Comparison of ENCODE assay signal across 9 cellular contexts in genomic region chr6:33290459-33290858, GRCh38. TPM values are rescaled to one million over a fixed set of nuclear protein-coding genes. Genes with fewer than 3 reads are reported as not detected.
A peak's percentile ranks its signal among the peaks of the same experiment; 100 is the strongest.
DNase-seq lines count a peak whose midpoint lies in the region; ATAC-seq and TF ChIP-seq lines count a peak whose summit lies in the region.
"Had no signal": no experiment of that assay in that cellular context is flagged by ENCODE, and none has a peak within 500 bp of the region (broad histone marks: within the 10 kb centered on the region; RNA-seq: fewer than 3 reads in every experiment).

No MANE protein-coding gene starts in this region.

- 0 out of 2 replicates have a peak, but pooled peaks have one; percentile 4 for TF ChIP-seq POLR2A in Raji (IDR thresholded peaks at IDR 0.05; ENCODE audit: insufficient read depth, low read depth, low read length)
- TF ChIP-seq POLR2A in esophagus muscularis mucosa (IDR thresholded peaks at IDR 0.05; ENCODE audit: low read depth): no peak

- H3K36me3 ChIP-seq in esophagus muscularis mucosa (peaks cover 36 to 74% (median 70%) of the 10 kb centered on the region in 4 donors), psoas muscle (ENCODE audit: insufficient read depth in 1 of 2, low read depth in 1 of 2) (peaks cover 3 to 78% of the 10 kb centered on the region in 2 donors)

- H3K27me3 ChIP-seq in esophagus muscularis mucosa (no peaks in the 10 kb centered on the region), psoas muscle (ENCODE audit: insufficient read depth in 3 of 3, low read length in 2 of 3) (no peaks in the 10 kb centered on the region)
- H3K27me3 ChIP-seq: thyroid gland had no signal

- TF ChIP-seq EP300 in esophagus muscularis mucosa (IDR thresholded peaks at IDR 0.05): no peak

- H3K4me3 ChIP-seq in GM12875 (ENCODE audit: low read depth, low read length) (peak overlapping the region; percentile 64), esophagus muscularis mucosa (peak overlapping the region in 3 of 4 donors; percentile 62 to 75 (median 75)), psoas muscle (peak overlapping the region; percentile 85)

- H3K27ac ChIP-seq in esophagus muscularis mucosa (replicated peaks in 1 of 4) (no peak overlapping the region), psoas muscle (peak overlapping the region; percentile 77)

- H3K4me1 ChIP-seq in esophagus muscularis mucosa: peaks cover 20 to 43% (median 29%) of the 10 kb centered on the region in 4 donors
- H3K4me1 ChIP-seq in psoas muscle: peaks cover 18% of the 10 kb centered on the region

- intact Hi-C loops in esophagus muscularis mucosa (cut with DNase I) (no loop called here), psoas muscle (cut with DNase I) (no loop called here)

- DNase-seq in esophagus muscularis mucosa (ENCODE audit: extremely low spot score): no peak
- no peak for DNase-seq in psoas muscle
- DNase-seq in NCI-H524 treated with DMSO at 0.1 percent for 48 hours (lab: John Stamatoyannopoulos, UW): no peak
- DNase-seq: thyroid gland had no signal

- WGBS in esophagus muscularis mucosa: 67% methylated on average over 7 of the region's 7 CpGs
- 58 to 69% (median 65%) methylated on average over 7 of the region's 7 CpGs for WGBS in psoas muscle, 3 donors

- ATAC-seq in psoas muscle (no peak), GM19324 (IDR thresholded peaks at IDR 0.05; ENCODE audit: low FRiP score, unreplicated experiment) (no peak), GM18870 (IDR thresholded peaks at IDR 0.05; ENCODE audit: unreplicated experiment) (no peak), GM18867 (IDR thresholded peaks at IDR 0.05; ENCODE audit: unreplicated experiment) (no peak)

- H3K9me3 ChIP-seq in esophagus muscularis mucosa: no peaks in the 10 kb centered on the region
- H3K9me3 ChIP-seq in psoas muscle: no peaks in the 10 kb centered on the region
- H3K9me3 ChIP-seq: thyroid gland had no signal

- TF ChIP-seq CTCF in GM12875 (IDR thresholded peaks at IDR 0.05; ENCODE audit: borderline replicate concordance, insufficient read depth, low read depth, low read length): no peak
- TF ChIP-seq CTCF in esophagus muscularis mucosa (IDR thresholded peaks at IDR 0.05): no peak
- no peak for TF ChIP-seq CTCF in psoas muscle (IDR thresholded peaks at IDR 0.05)

RNA-seq across cellular contexts. Expression of gene PFDN6, which starts 1.1 kb away (rescaled TPM):
- total RNA-seq in esophagus muscularis mucosa: 10 to 100 TPM; 29.1 to 54.2 (median 43.7) TPM
- 10 to 100 TPM; 57.2 to 87.6 (median 75.7) TPM for total RNA-seq in psoas muscle
- 100 to 1,000 TPM; 223 to 296 (median 248) TPM for polyA plus RNA-seq in psoas muscle

RNA-seq across cellular contexts. Expression of gene WDR46, which starts 1.4 kb away (rescaled TPM):
- total RNA-seq in esophagus muscularis mucosa: 10 to 100 TPM; 30.5 to 42.6 (median 35.7) TPM
- total RNA-seq in psoas muscle: 10 to 100 TPM; 22.4 to 46.0 (median 34.7) TPM
- polyA plus RNA-seq in psoas muscle: 10 to 100 TPM; 33.3 to 65.0 (median 44.4) TPM

RNA-seq across cellular contexts. Expression of gene RGL2, which starts 8.3 kb away (rescaled TPM):
- total RNA-seq in esophagus muscularis mucosa: 10 to 100 TPM; 38.2 to 89.3 (median 65.3) TPM
- 10 to 100 TPM; 44.5 to 58.3 (median 54.9) TPM for total RNA-seq in psoas muscle
- polyA plus RNA-seq in psoas muscle: 10 to 100 TPM; 30.5 to 66.1 (median 51.9) TPM

RNA-seq across cellular contexts. Expression of gene B3GALT4, which starts 13.5 kb away (rescaled TPM):
- total RNA-seq in esophagus muscularis mucosa (10 to 100 TPM; 13.1 to 26.8 (median 24.2) TPM), psoas muscle (1 to 10 TPM; 1.3 to 3.6 (median 1.7) TPM)
- 1 to 10 TPM; 1.7 to 3.0 (median 1.8) TPM for polyA plus RNA-seq in psoas muscle

RNA-seq across cellular contexts. Expression of gene RPS18, which starts 18.6 kb away (rescaled TPM):
- 1,000 to 10,000 TPM; 1,642 to 3,082 (median 2,562) TPM for total RNA-seq in esophagus muscularis mucosa
- 1,000 to 10,000 TPM; 1,108 to 1,410 (median 1,267) TPM for total RNA-seq in psoas muscle
- 1,000 to 10,000 TPM; 1,958 to 4,446 (median 3,068) TPM for polyA plus RNA-seq in psoas muscle
